22 cellular contexts compared by ENCODE assay signal in the genomic region with DNA sequence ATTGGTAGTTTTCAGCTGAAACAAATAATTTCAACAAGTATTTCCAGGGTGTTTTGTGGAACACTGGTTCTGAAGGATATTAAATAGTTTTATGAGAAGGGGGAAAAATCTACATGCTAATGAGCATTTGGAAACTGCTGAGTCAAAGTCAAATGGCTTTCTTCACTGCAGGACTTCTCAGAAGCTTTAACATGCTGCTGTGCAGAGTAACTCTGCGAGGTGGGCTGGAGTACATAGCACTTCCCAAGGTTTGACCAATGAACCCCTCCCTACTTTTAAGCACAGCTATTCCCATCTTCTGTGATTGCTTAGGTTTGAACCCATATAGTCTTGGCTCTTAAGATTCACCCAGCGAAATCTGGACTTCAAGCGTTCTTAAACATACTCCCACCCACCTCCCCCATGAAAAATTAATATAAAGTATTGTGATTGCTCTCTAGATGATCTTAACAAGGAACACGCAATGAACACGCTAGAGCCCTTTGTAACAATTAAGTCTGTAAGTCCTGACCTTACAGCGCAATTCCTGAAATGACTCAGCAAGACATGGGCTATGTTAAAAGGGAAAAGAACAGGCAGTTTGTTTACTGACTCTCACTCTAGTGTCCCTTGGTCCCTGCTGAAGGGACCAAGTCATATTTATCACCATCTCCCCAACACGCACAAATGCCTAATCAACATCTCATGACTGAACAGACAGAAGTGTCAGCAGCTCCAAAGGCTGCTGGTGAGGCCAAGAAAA.
DNase-seq lines count a peak whose midpoint lies in the region; ATAC-seq and TF ChIP-seq lines count a peak whose summit lies in the region.
"Had no signal": no experiment of that assay in that cellular context is flagged by ENCODE, and none has a peak within 500 bp of the region (broad histone marks: within the 10 kb centered on the region; RNA-seq: fewer than 3 reads in every experiment).

No MANE protein-coding gene starts in this region.

- H3K36me3 ChIP-seq in CD8-positive, alpha-beta memory T cell (ENCODE audit: insufficient read depth, low read length): peaks cover 30% of the 10 kb centered on the region

- peak overlapping the region in 5 of 7 donors; percentile 5 to 76 (median 38) for H3K4me3 Mint-ChIP-seq in CD8-positive, alpha-beta memory T cell
- peak overlapping the region; percentile 33 for H3K4me3 Mint-ChIP-seq in T-helper 1 cell treated with Interleukin-12 subunit alpha and Interleukin-12 subunit beta and Interleukin-4 antibody, amounts not matched to agents 30 μg/mL and 1 μg/mL, for 36 hours
- peak overlapping the region in 1 of 2 donors; percentile 65 for H3K4me3 Mint-ChIP-seq in effector memory CD8-positive, alpha-beta T cell
- H3K4me3 Mint-ChIP-seq in mesothelial cell of epicardium: no peak overlapping the region
- H3K4me3 Mint-ChIP-seq: activated T-cell treated with anti-CD3 and anti-CD28 coated beads, Interleukin-2, amount 50 U/mL, for 4 hours; H9; IgD-negative memory B cell had no signal

- peaks cover 22% of the 10 kb centered on the region for H3K4me1 ChIP-seq in CD8-positive, alpha-beta memory T cell (ENCODE audit: insufficient read depth, low read length)
- H3K4me1 ChIP-seq: adrenal gland, upper lobe of right lung had no signal

- peaks cover 0 to 7% of the 10 kb centered on the region in 2 donors for H3K27me3 Mint-ChIP-seq in CD8-positive, alpha-beta memory T cell
- H3K27me3 Mint-ChIP-seq in T-helper 1 cell treated with Interleukin-12 subunit alpha and Interleukin-12 subunit beta and Interleukin-4 antibody, amounts not matched to agents 30 μg/mL and 1 μg/mL, for 36 hours (ENCODE audit: low read depth): no peaks in the 10 kb centered on the region
- no peaks in the 10 kb centered on the region for H3K27me3 Mint-ChIP-seq in effector memory CD8-positive, alpha-beta T cell
- no peaks in the 10 kb centered on the region for H3K27me3 Mint-ChIP-seq in mesothelial cell of epicardium (ENCODE audit: low read depth)
- H3K27me3 Mint-ChIP-seq: IgD-negative memory B cell; naive thymus-derived CD8-positive, alpha-beta T cell had no signal

- POLR2A ChIA-PET in CD8-positive, alpha-beta memory T cell (lab: Charles Lee): interaction anchor here (0.8 to 1.0 kb wide), 2 partner anchors 22 to 64 kb away, joined by 5 to 7 read pairs; no protein-coding TSS in a partner anchor

- no peak for TF ChIP-seq CTCF in mesothelial cell of epicardium (IDR thresholded peaks at IDR 0.05; ENCODE audit: unreplicated experiment)

- no peaks in the 10 kb centered on the region for H3K27me3 ChIP-seq in CD8-positive, alpha-beta memory T cell (ENCODE audit: insufficient read depth, low read length, poor library complexity, severe bottlenecking)
- H3K27me3 ChIP-seq: adrenal gland, upper lobe of right lung had no signal

- peak overlapping the region; percentile 47 for H3K27ac ChIP-seq in CD8-positive, alpha-beta memory T cell (ENCODE audit: low read depth, low read length)
- H3K27ac ChIP-seq: adrenal gland, upper lobe of right lung had no signal

- H3K4me3 ChIP-seq in CD8-positive, alpha-beta memory T cell (ENCODE audit: low read length): no peak overlapping the region
- H3K4me3 ChIP-seq: adrenal gland, upper lobe of right lung had no signal

- no peaks in the 10 kb centered on the region for H3K9me3 ChIP-seq in CD8-positive, alpha-beta memory T cell (ENCODE audit: low read length)
- H3K9me3 ChIP-seq: adrenal gland, upper lobe of right lung had no signal

- CTCF ChIA-PET in CD8-positive, alpha-beta memory T cell (lab: Charles Lee): interaction anchor here (2.1 kb wide), 1 partner anchor 52 kb away, joined by 8 read pairs; no protein-coding TSS in a partner anchor

- H3K27ac Mint-ChIP-seq in CD8-positive, alpha-beta memory T cell: peak overlapping the region; percentile 51 to 87 (median 80)
- H3K27ac Mint-ChIP-seq in T-helper 1 cell treated with Interleukin-12 subunit alpha and Interleukin-12 subunit beta and Interleukin-4 antibody, amounts not matched to agents 30 μg/mL and 1 μg/mL, for 36 hours: no peak overlapping the region
- H3K27ac Mint-ChIP-seq in effector memory CD8-positive, alpha-beta T cell: peak overlapping the region; percentile 75 to 84
- H3K27ac Mint-ChIP-seq in mesothelial cell of epicardium: no peak overlapping the region
- H3K27ac Mint-ChIP-seq: H9, IgD-negative memory B cell had no signal

- no peak for ATAC-seq in effector memory CD8-positive, alpha-beta T cell (replicated peaks)
- ATAC-seq: naive thymus-derived CD8-positive, alpha-beta T cell; SK-N-SH treated with all-trans-retinoic acid at 6 μM for 48 hours; upper lobe of right lung had no signal

- DNase-seq in CD1c-positive myeloid dendritic cell (ENCODE audit: extremely low spot score): peak; percentile 31
- no peak for DNase-seq in CD8-positive, alpha-beta memory T cell
- DNase-seq in effector memory CD8-positive, alpha-beta T cell: no peak
- no peak for DNase-seq in mesothelial cell of epicardium (ENCODE audit: low spot score in 2 of 2, unreplicated experiment in 2 of 2)
- DNase-seq in NCI-H146 (lab: John Stamatoyannopoulos, UW): no peak
- no peak for DNase-seq in AG20443 (ENCODE audit: low spot score)
- no peak for DNase-seq in Ammon's horn (ENCODE audit: low spot score)
- DNase-seq: activated CD4-positive, alpha-beta T cell treated with anti-CD3 and anti-CD28 coated beads for 48 hours; activated T-cell treated with anti-CD3 and anti-CD28 coated beads, Interleukin-2, amount 50 U/mL, for 4 hours; adrenal gland; AML-193; GDM1; H9; hypothalamus; naive thymus-derived CD8-positive, alpha-beta T cell; NCI-H187 treated with DMSO at 0.1 percent for 48 hours; NCI-H226; RPMI8226; upper lobe of right lung had no signal

- H3K4me1 Mint-ChIP-seq in CD8-positive, alpha-beta memory T cell: peaks cover 65 to 81% (median 74%) of the 10 kb centered on the region in 3 donors
- H3K4me1 Mint-ChIP-seq in T-helper 1 cell treated with Interleukin-12 subunit alpha and Interleukin-12 subunit beta and Interleukin-4 antibody, amounts not matched to agents 30 μg/mL and 1 μg/mL, for 36 hours (ENCODE audit: low read depth): peaks cover 44% of the 10 kb centered on the region
- H3K4me1 Mint-ChIP-seq in effector memory CD8-positive, alpha-beta T cell (ENCODE audit: low read depth in 2 of 2): peaks cover 39 to 56% of the 10 kb centered on the region in 2 donors
- peaks cover 5% of the 10 kb centered on the region for H3K4me1 Mint-ChIP-seq in mesothelial cell of epicardium

- peaks cover 15 to 82% (median 44%) of the 10 kb centered on the region in 3 donors for H3K36me3 Mint-ChIP-seq in CD8-positive, alpha-beta memory T cell
- H3K36me3 Mint-ChIP-seq in T-helper 1 cell treated with Interleukin-12 subunit alpha and Interleukin-12 subunit beta and Interleukin-4 antibody, amounts not matched to agents 30 μg/mL and 1 μg/mL, for 36 hours (ENCODE audit: low read depth): peaks cover 57% of the 10 kb centered on the region
- H3K36me3 Mint-ChIP-seq in effector memory CD8-positive, alpha-beta T cell (ENCODE audit: insufficient read depth): peaks cover 57% of the 10 kb centered on the region
- H3K36me3 Mint-ChIP-seq in mesothelial cell of epicardium: peaks cover 14% of the 10 kb centered on the region

- H3K9me3 Mint-ChIP-seq in CD8-positive, alpha-beta memory T cell: no peaks in the 10 kb centered on the region
- H3K9me3 Mint-ChIP-seq in T-helper 1 cell treated with Interleukin-12 subunit alpha and Interleukin-12 subunit beta and Interleukin-4 antibody, amounts not matched to agents 30 μg/mL and 1 μg/mL, for 36 hours: no peaks in the 10 kb centered on the region
- no peaks in the 10 kb centered on the region for H3K9me3 Mint-ChIP-seq in effector memory CD8-positive, alpha-beta T cell
- no peaks in the 10 kb centered on the region for H3K9me3 Mint-ChIP-seq in mesothelial cell of epicardium
- H3K9me3 Mint-ChIP-seq: activated T-cell treated with anti-CD3 and anti-CD28 coated beads, Interleukin-2, amount 50 U/mL, for 4 hours; H9; IgD-negative memory B cell; naive thymus-derived CD8-positive, alpha-beta T cell had no signal

Comparison
In these comparisons a context has a peak if more than half of its experiments do, and no peak if none do; other contexts are left out.
1. H3K27ac Mint-ChIP-seq: peak in CD8-positive, alpha-beta memory T cell (8 of 8) and effector memory CD8-positive, alpha-beta T cell (2 of 2); none in T-helper 1 cell treated with Interleukin-12 subunit alpha and Interleukin-12 subunit beta and Interleukin-4 antibody, amounts not matched to agents 30 μg/mL and 1 μg/mL, for 36 hours (single experiment) and mesothelial cell of epicardium (single experiment).